Comparison of ENCODE assay signal across 1 cellular context in genomic region chr16:87380403-87380802, GRCh38.
TF ChIP-seq lines count a peak whose summit lies in the region.

No MANE protein-coding gene starts in this region.

TF ChIP-seq in HepG2, 621 proteins besides CTCF, POLR2A, EP300 and RAD21 (continues in another document):
- 0 out of 2 replicates have a peak, but pooled peaks have one; percentile 39 for TF ChIP-seq MYC (CRISPR knock-in tag; IDR thresholded peaks at IDR 0.05; ENCODE audit: borderline replicate concordance)
- peak; percentile 44; the same call in 1 of the 2 replicates for TF ChIP-seq RBFOX2 (IDR thresholded peaks at IDR 0.05; ENCODE audit: low read depth, low read length)
- no peak for TF ChIP-seq ZBTB40 (IDR thresholded peaks at IDR 0.05)
- 0 out of 2 replicates have a peak, but pooled peaks have one; percentile 43 for TF ChIP-seq ZBTB40 (CRISPR knock-in tag; IDR thresholded peaks at IDR 0.05)
- TF ChIP-seq NFYB (CRISPR knock-in tag; IDR thresholded peaks at IDR 0.05): no peak
- peak; percentile 9; the same call in 1 of the 2 replicates for TF ChIP-seq TSC22D2 (CRISPR knock-in tag; IDR thresholded peaks at IDR 0.05; ENCODE audit: borderline replicate concordance)
- TF ChIP-seq ZBTB38 (CRISPR knock-in tag; IDR thresholded peaks at IDR 0.05): 0 out of 2 replicates have a peak, but pooled peaks have one; percentile 19
- TF ChIP-seq SCMH1 (CRISPR knock-in tag; IDR thresholded peaks at IDR 0.05; ENCODE audit: borderline replicate concordance): no peak
- TF ChIP-seq SYNCRIP (IDR thresholded peaks at IDR 0.05; ENCODE audit: insufficient read depth, low read depth, low read length): no peak
- peak; percentile 43; the same call in 1 of the 2 replicates for TF ChIP-seq MTERF4 (CRISPR knock-in tag; IDR thresholded peaks at IDR 0.05)
- no peak for TF ChIP-seq FOXK1 (CRISPR knock-in tag; IDR thresholded peaks at IDR 0.05; ENCODE audit: borderline replicate concordance, low read depth)
- TF ChIP-seq ZNF556 (CRISPR knock-in tag; IDR thresholded peaks at IDR 0.05; ENCODE audit: borderline replicate concordance): 0 out of 2 replicates have a peak, but pooled peaks have one; percentile 57
- no peak for TF ChIP-seq USF2 (IDR thresholded peaks at IDR 0.05; ENCODE audit: low read depth, low read length)
- no peak for TF ChIP-seq USF2 (CRISPR knock-in tag; IDR thresholded peaks at IDR 0.05; ENCODE audit: borderline replicate concordance)
- no peak for TF ChIP-seq DZIP1 (CRISPR knock-in tag; IDR thresholded peaks at IDR 0.05)
- no peak for TF ChIP-seq HBP1 (CRISPR knock-in tag; IDR thresholded peaks at IDR 0.05; ENCODE audit: low read depth)
- 0 out of 2 replicates have a peak, but pooled peaks have one; percentile 11 for TF ChIP-seq TFE3 (CRISPR knock-in tag; IDR thresholded peaks at IDR 0.05)
- TF ChIP-seq ARID3A (IDR thresholded peaks at IDR 0.05; ENCODE audit: low read depth, low read length): no peak
- TF ChIP-seq ZNF460 (CRISPR knock-in tag; IDR thresholded peaks at IDR 0.05; ENCODE audit: borderline replicate concordance): peak; percentile 42; the same call in 1 of the 2 replicates
- no peak for TF ChIP-seq ZNF292 (CRISPR knock-in tag; IDR thresholded peaks at IDR 0.05; ENCODE audit: borderline replicate concordance, low read depth)
- TF ChIP-seq ZNF17 (CRISPR knock-in tag; IDR thresholded peaks at IDR 0.05): no peak
- peak; percentile 56; the same call in 1 of the 2 replicates for TF ChIP-seq ZNF788 (CRISPR knock-in tag; IDR thresholded peaks at IDR 0.05; ENCODE audit: borderline replicate concordance)
- peak; percentile 66 for TF ChIP-seq TBX2 (CRISPR knock-in tag; IDR thresholded peaks at IDR 0.05; ENCODE audit: borderline replicate concordance)
- TF ChIP-seq ZNF414 (CRISPR knock-in tag; IDR thresholded peaks at IDR 0.05): 0 out of 2 replicates have a peak, but pooled peaks have one; percentile 15
- TF ChIP-seq ZSCAN29 (CRISPR knock-in tag; conservative IDR thresholded peaks at IDR 0.05): 0 out of 2 replicates have a peak, but pooled peaks have one; percentile 44
